ENCODE assay signal across 15 cellular contexts in the genomic region with DNA sequence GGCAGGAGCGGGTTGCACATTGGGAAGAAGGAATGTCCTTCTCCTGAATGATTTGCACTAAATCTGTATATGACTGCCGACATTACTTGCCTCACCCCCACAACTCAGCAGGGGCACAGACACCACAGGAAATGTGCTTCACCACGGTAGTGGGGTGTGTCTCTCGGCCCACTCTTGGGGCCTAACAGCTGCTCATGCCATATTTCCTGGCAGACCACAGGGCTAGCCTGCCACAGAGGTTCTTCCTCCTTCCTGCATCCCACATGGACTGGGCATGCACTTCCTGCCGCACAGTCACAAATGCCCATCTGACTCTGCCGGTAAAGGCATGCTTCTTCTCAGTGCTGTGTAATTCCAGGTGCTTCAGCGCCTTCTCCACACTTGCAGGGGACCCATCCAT. TPM values are rescaled to one million over a fixed set of nuclear protein-coding genes. Genes with fewer than 3 reads are reported as not detected.
DNase-seq lines count a peak whose midpoint lies in the region; ATAC-seq, FAIRE-seq and TF ChIP-seq lines count a peak whose summit lies in the region.
"Had no signal": no experiment of that assay in that cellular context is flagged by ENCODE, and none has a peak within 500 bp of the region (broad histone marks: within the 10 kb centered on the region; RNA-seq: fewer than 3 reads in every experiment).

No MANE protein-coding gene starts in this region.

- SMC1A ChIA-PET in GM12878 (lab: Charles Lee; ENCODE audit: uncharacterized antibody, unreplicated experiment) = no interaction called here

- peak; percentile 21 for DNase-seq in activated CD4-positive, alpha-beta memory T cell treated with anti-CD3 and anti-CD28 coated beads, Interleukin-2, amount 10 ng/mL, durations not matched to agents 7 days and 5 days
- no peak for DNase-seq in activated CD4-positive, alpha-beta memory T cell treated with anti-CD3 and anti-CD28 coated beads for 36 hours
- DNase-seq in Kasumi-1 (lab: John Stamatoyannopoulos, UW) (peak; percentile 58 to 66), GM12878 (ENCODE audit: low read depth, low spot score) (no peak), brain microvascular endothelial cell (no peak), NCI-H1105 treated with DMSO at 0.1 percent for 48 hours (lab: John Stamatoyannopoulos, UW) (no peak)
- peak; percentile 35 for DNase-seq in stimulated activated CD8-positive, alpha-beta memory T cell treated with anti-CD3 and anti-CD28 coated beads, Interleukin-4, amount 100 ng/mL, for 48 hours
- no peak for DNase-seq in stimulated activated CD4-positive, alpha-beta T cell treated with anti-CD3 and anti-CD28 coated beads, Interleukin-12 subunit alpha, Interleukin-12 subunit beta, amount 100 ng/mL, for 4 hours
- DNase-seq: DMS53, left colon, spleen had no signal

- H3K4me3 Mint-ChIP-seq in activated CD4-positive, alpha-beta memory T cell treated with anti-CD3 and anti-CD28 coated beads, Interleukin-2, amount 10 ng/mL, durations not matched to agents 7 days and 5 days = no peak overlapping the region
- H3K4me3 Mint-ChIP-seq in activated CD4-positive, alpha-beta memory T cell treated with anti-CD3 and anti-CD28 coated beads for 36 hours = no peak overlapping the region

- no peak overlapping the region for H3K4me2 ChIP-seq in GM12878 (ENCODE audit: control insufficient read depth, insufficient read depth)
- H3K4me2 ChIP-seq: hepatocyte had no signal

- RAD21 ChIA-PET in GM12878 (lab: Charles Lee; ENCODE audit: unreplicated experiment) = no interaction called here

- in situ Hi-C loops in GM12878 (cut with MboI) = no loop called here
- in situ Hi-C loops in brain microvascular endothelial cell (cut with HindIII; ENCODE audit: low pct_ligation_motif_present, low sequenced_read_pairs) = no loop called here

- H3K27me3 ChIP-seq in GM12878 (replicated peaks in 1 of 2; ENCODE audit: control insufficient read depth in 2 of 2, insufficient read depth in 2 of 2, low read length in 1 of 2) = no peaks in the 10 kb centered on the region
- H3K27me3 ChIP-seq in brain microvascular endothelial cell (replicated peaks) = no peaks in the 10 kb centered on the region
- H3K27me3 ChIP-seq: hepatocyte, spleen had no signal

- TF ChIP-seq POLR2A in GM12878 (IDR thresholded peaks at IDR 0.05; ENCODE audit: low read depth, low read length) = no peak

- H3K4me3 ChIP-seq in GM12878 (no peak overlapping the region), brain microvascular endothelial cell (ENCODE audit: low read depth, low read length) (no peak overlapping the region)
- H3K4me3 ChIP-seq: esophagus muscularis mucosa, hepatocyte, spleen had no signal

- no peak overlapping the region for H3K9ac ChIP-seq in GM12878 (ENCODE audit: control insufficient read depth, insufficient read depth, low read length)

- 40% methylated on average over 6 of the region's 7 CpGs for WGBS in GM12878 (ENCODE audit: insufficient coverage, insufficient replicate concordance, low lambda C conversion rate, missing lambda C conversion rate)

- TF ChIP-seq EP300 in GM12878 (IDR thresholded peaks at IDR 0.05; ENCODE audit: borderline replicate concordance in 1 of 2, control insufficient read depth in 1 of 2, low read depth in 2 of 2, low read length in 2 of 2) = no peak

- TF ChIP-seq RAD21 in GM12878 (IDR thresholded peaks at IDR 0.05; ENCODE audit: insufficient read depth, low read depth, low read length) = no peak

- no peaks in the 10 kb centered on the region for H3K36me3 Mint-ChIP-seq in activated CD4-positive, alpha-beta memory T cell treated with anti-CD3 and anti-CD28 coated beads, Interleukin-2, amount 10 ng/mL, durations not matched to agents 7 days and 5 days (ENCODE audit: low read depth)
- H3K36me3 Mint-ChIP-seq in activated CD4-positive, alpha-beta memory T cell treated with anti-CD3 and anti-CD28 coated beads for 36 hours = no peaks in the 10 kb centered on the region

- ATAC-seq in GM12878 = peak; percentile 49
- ATAC-seq: left colon had no signal

- H3K4me1 ChIP-seq in GM12878 (ENCODE audit: control insufficient read depth, insufficient read depth, low read length) = no peaks in the 10 kb centered on the region
- H3K4me1 ChIP-seq: esophagus muscularis mucosa had no signal

- no TSS peak for BruUV-seq in GM12878 (replicated peaks; lab: Mats Ljungman, UMichigan)

- peaks cover 18% of the 10 kb centered on the region for H3K4me1 Mint-ChIP-seq in activated CD4-positive, alpha-beta memory T cell treated with anti-CD3 and anti-CD28 coated beads, Interleukin-2, amount 10 ng/mL, durations not matched to agents 7 days and 5 days
- peaks cover 9% of the 10 kb centered on the region for H3K4me1 Mint-ChIP-seq in activated CD4-positive, alpha-beta memory T cell treated with anti-CD3 and anti-CD28 coated beads for 36 hours (ENCODE audit: low read depth)

- FAIRE-seq in GM12878 (lab: Jason Lieb, UNC) = no peak
- FAIRE-seq: colon, GM19239 had no signal

- intact Hi-C loops in activated CD4-positive, alpha-beta memory T cell treated with anti-CD3 and anti-CD28 coated beads for 36 hours (cut with micrococcal nuclease) = no loop called here
- intact Hi-C loops in GM12878 (cut with micrococcal nuclease; ENCODE audit: unreplicated experiment) = no loop called here

- no peaks in the 10 kb centered on the region for H3K9me3 ChIP-seq in GM12878 (replicated peaks; ENCODE audit: control insufficient read depth, insufficient read depth, low read length)
- H3K9me3 ChIP-seq: esophagus muscularis mucosa, spleen had no signal

- H3K36me3 ChIP-seq in GM12878 (ENCODE audit: control insufficient read depth in 2 of 2, insufficient read depth in 2 of 2, low read length in 1 of 2) (no peaks in the 10 kb centered on the region), brain microvascular endothelial cell (replicated peaks) (no peaks in the 10 kb centered on the region)
- H3K36me3 ChIP-seq: esophagus muscularis mucosa, spleen had no signal

- TF ChIP-seq CTCF in GM12878 (IDR thresholded peaks at IDR 0.05 in 2 of 3, conservative IDR thresholded peaks at IDR 0.05 in 1 of 3; ENCODE audit: control insufficient read depth in 2 of 3, extremely low read depth in 1 of 3, insufficient read depth in 1 of 3, low read depth in 3 of 3, low read length in 3 of 3) (no peak), brain microvascular endothelial cell (IDR thresholded peaks at IDR 0.05; ENCODE audit: low read depth, low read length, missing control alignments) (no peak)

- POLR2A ChIA-PET in activated CD4-positive, alpha-beta memory T cell treated with anti-CD3 and anti-CD28 coated beads, Interleukin-2, amount 10 ng/mL, durations not matched to agents 7 days and 5 days (lab: Charles Lee) = interaction anchor here (2.3 kb wide), 1 partner anchor 10 kb away, joined by 8 read pairs; a partner anchor contains a TSS
- POLR2A ChIA-PET in activated CD4-positive, alpha-beta memory T cell treated with anti-CD3 and anti-CD28 coated beads for 36 hours (lab: Charles Lee) = no interaction called here
- POLR2A ChIA-PET in GM12878 (lab: Charles Lee) = no interaction called here

- H3K9me3 Mint-ChIP-seq in activated CD4-positive, alpha-beta memory T cell treated with anti-CD3 and anti-CD28 coated beads, Interleukin-2, amount 10 ng/mL, durations not matched to agents 7 days and 5 days = no peaks in the 10 kb centered on the region
- no peaks in the 10 kb centered on the region for H3K9me3 Mint-ChIP-seq in activated CD4-positive, alpha-beta memory T cell treated with anti-CD3 and anti-CD28 coated beads for 36 hours

- CTCF ChIA-PET in activated CD4-positive, alpha-beta memory T cell treated with anti-CD3 and anti-CD28 coated beads, Interleukin-2, amount 10 ng/mL, durations not matched to agents 7 days and 5 days (lab: Charles Lee) = interaction anchor here (0.9 kb wide), 1 partner anchor 10 kb away, joined by 3 read pairs; a partner anchor contains a TSS
- CTCF ChIA-PET in activated CD4-positive, alpha-beta memory T cell treated with anti-CD3 and anti-CD28 coated beads for 36 hours (lab: Charles Lee) = interaction anchor here (1.6 kb wide), 1 partner anchor 252 kb away, joined by 3 read pairs; no protein-coding TSS in a partner anchor
- CTCF ChIA-PET in GM12878 (lab: Yijun Ruan, JAX) = no interaction called here

- H3K27me3 Mint-ChIP-seq in activated CD4-positive, alpha-beta memory T cell treated with anti-CD3 and anti-CD28 coated beads, Interleukin-2, amount 10 ng/mL, durations not matched to agents 7 days and 5 days = peaks cover 6% of the 10 kb centered on the region
- peaks cover 1% of the 10 kb centered on the region for H3K27me3 Mint-ChIP-seq in activated CD4-positive, alpha-beta memory T cell treated with anti-CD3 and anti-CD28 coated beads for 36 hours

- no peaks in the 10 kb centered on the region for H3K79me2 ChIP-seq in GM12878 (ENCODE audit: control insufficient read depth, insufficient read depth, low read length)
- H3K79me2 ChIP-seq: hepatocyte had no signal

- H2AFZ ChIP-seq in GM12878 (ENCODE audit: control insufficient read depth, low read depth, low read length) = peak overlapping the region; percentile 37; the same call in 1 of the 2 replicates
- H2AFZ ChIP-seq: hepatocyte had no signal

- H4K20me1 ChIP-seq in GM12878 (ENCODE audit: control insufficient read depth, insufficient read depth) = no peaks in the 10 kb centered on the region

- H3K27ac Mint-ChIP-seq in activated CD4-positive, alpha-beta memory T cell treated with anti-CD3 and anti-CD28 coated beads, Interleukin-2, amount 10 ng/mL, durations not matched to agents 7 days and 5 days = peak overlapping the region; percentile 26
- H3K27ac Mint-ChIP-seq in activated CD4-positive, alpha-beta memory T cell treated with anti-CD3 and anti-CD28 coated beads for 36 hours = no peak overlapping the region

- H3K27ac ChIP-seq in GM12878 (ENCODE audit: control insufficient read depth, insufficient read depth) = no peak overlapping the region
- H3K27ac ChIP-seq in brain microvascular endothelial cell = no peak overlapping the region
- H3K27ac ChIP-seq: esophagus muscularis mucosa, hepatocyte, spleen had no signal

RNA-seq across cellular contexts. Expression of a gene that starts 10.3 kb away (rescaled TPM):
- total RNA-seq in activated CD4-positive, alpha-beta memory T cell treated with anti-CD3 and anti-CD28 coated beads, Interleukin-2, amount 10 ng/mL, durations not matched to agents 7 days and 5 days = 10 to 100 TPM; 21.1 to 23.6 TPM
- total RNA-seq in activated CD4-positive, alpha-beta memory T cell treated with anti-CD3 and anti-CD28 coated beads for 36 hours = 10 to 100 TPM; 14.4 to 15.7 TPM
- total RNA-seq in GM12878 (2013; cell fraction: nucleolus; rRNA removed) = 27.9 and 29.0 TPM in 2 replicates
- total RNA-seq in GM12878 (2014; rRNA removed) (11.4 and 21.5 TPM in 2 replicates), GM12878 (2014; rRNA removed; fragmentation: Illumina TruSeq; extraction: Trizol) (13.3 and 13.5 TPM in 2 replicates), GM12878 (2021) (8.7 and 10.3 TPM in 2 replicates)
- polyA plus RNA-seq in GM12878 (2011; ENCODE audit: low read depth) = 2.6 TPM
- polyA plus RNA-seq in GM12878 (2011; rRNA removed) (15.8 and 18.5 TPM in 2 replicates), GM12878 (2014; fragmentation: Illumina TruSeq; extraction: Trizol) (10.6 and 12.7 TPM in 2 replicates), GM12878 (2014; fragmentation: Nextera tagmentation; extraction: Ambion mirVana) (1 to 10 TPM; 4.2 TPM), GM12878 (2014; rRNA removed) (6.2 and 6.8 TPM in 2 replicates), GM12878 (2016; fragmentation: Nextera tagmentation; extraction: Ambion mirVana) (10 to 100 TPM; 10.8 to 13.0 TPM)
- polyA plus RNA-seq in GM12878 (2011; cell fraction: cytosol; rRNA removed) = 6.1 and 7.5 TPM in 2 replicates
- 9.9 and 10.3 TPM in 2 replicates for polyA plus RNA-seq in GM12878 (2011; cell fraction: nucleus; rRNA removed)
- 4.9 and 5.1 TPM in 2 replicates for polyA plus RNA-seq in GM12878 (2012)
- 31.3 and 35.8 TPM in 2 replicates for polyA minus RNA-seq in GM12878 (2011; rRNA and poly(A)+ RNA removed)
- 5.9 and 9.8 TPM in 2 replicates for polyA minus RNA-seq in GM12878 (2011; cell fraction: cytosol; rRNA and poly(A)+ RNA removed)
- 6.2 and 12.4 TPM in 2 replicates for polyA minus RNA-seq in GM12878 (2011; cell fraction: nucleus; rRNA and poly(A)+ RNA removed)

Comparison
In these comparisons a context has a peak if more than half of its experiments do, and no peak if none do; other contexts are left out.
1. DNase-seq: peak in activated CD4-positive, alpha-beta memory T cell treated with anti-CD3 and anti-CD28 coated beads, Interleukin-2, amount 10 ng/mL, durations not matched to agents 7 days and 5 days (single experiment), Kasumi-1 (2 of 2) and stimulated activated CD8-positive, alpha-beta memory T cell treated with anti-CD3 and anti-CD28 coated beads, Interleukin-4, amount 100 ng/mL, for 48 hours (single experiment); none in activated CD4-positive, alpha-beta memory T cell treated with anti-CD3 and anti-CD28 coated beads for 36 hours (single experiment), GM12878 (single experiment), brain microvascular endothelial cell (single experiment), NCI-H1105 treated with DMSO at 0.1 percent for 48 hours (single experiment) and stimulated activated CD4-positive, alpha-beta T cell treated with anti-CD3 and anti-CD28 coated beads, Interleukin-12 subunit alpha, Interleukin-12 subunit beta, amount 100 ng/mL, for 4 hours (single experiment).